ENCODE assay signal across 8 cellular contexts in genomic region chr22:22720724-22721261, GRCh38.
DNase-seq lines count a peak whose midpoint lies in the region; ATAC-seq and TF ChIP-seq lines count a peak whose summit lies in the region.

No MANE protein-coding gene starts in this region.

- H2AFZ ChIP-seq in PC-9, result no peak overlapping the region

- H4K20me1 ChIP-seq in PC-9 (ENCODE audit: insufficient read depth), result no peaks in the 10 kb centered on the region

- H3K27me3 ChIP-seq in PC-9 (ENCODE audit: insufficient read depth, low read depth), result no peaks in the 10 kb centered on the region

- peak overlapping the region; percentile 92 to 95 for H3K27ac Mint-ChIP-seq in effector memory CD8-positive, alpha-beta T cell

- no peaks in the 10 kb centered on the region for H3K27me3 Mint-ChIP-seq in effector memory CD8-positive, alpha-beta T cell

- no peaks in the 10 kb centered on the region for H3K4me1 ChIP-seq in PC-9 (replicated peaks; ENCODE audit: insufficient read depth)

- CTCF ChIA-PET in PC-9 (lab: Charles Lee), result no interaction called here

- no TSS peak for BruUV-seq in PC-9 (replicated peaks; lab: Mats Ljungman, UMichigan)

- no peaks in the 10 kb centered on the region for H3K79me2 ChIP-seq in PC-9 (ENCODE audit: low read depth)

- peak; percentile 9 for DNase-seq in A172 (ENCODE audit: low spot score)
- peak; percentile 52 for DNase-seq in GM19238 (ENCODE audit: insufficient read length, low spot score)
- DNase-seq in effector memory CD8-positive, alpha-beta T cell, result peak in 1 of 3 experiments; percentile 16
- no peak for DNase-seq in stimulated activated naive CD8-positive, alpha-beta T cell treated with anti-CD3 and anti-CD28 coated beads, Interleukin-15, Interleukin-2, amounts not matched to agents 100 U/mL and 50 U/mL, for 24 hours
- DNase-seq in NCI-H2029 (lab: John Stamatoyannopoulos, UW), result no peak
- DNase-seq in PC-9, result no peak
- DNase-seq in EL, result no peak

- peak overlapping the region; percentile 49 to 53 for H3K4me3 Mint-ChIP-seq in effector memory CD8-positive, alpha-beta T cell

- POLR2A ChIA-PET in PC-9 (lab: Charles Lee; ENCODE audit: unreplicated experiment), result no interaction called here

- no peaks in the 10 kb centered on the region for H3K9me3 Mint-ChIP-seq in effector memory CD8-positive, alpha-beta T cell

- peaks cover 37 to 51% of the 10 kb centered on the region in 2 donors for H3K4me1 Mint-ChIP-seq in effector memory CD8-positive, alpha-beta T cell (ENCODE audit: low read depth in 2 of 2)

- H3K9me3 ChIP-seq in PC-9 (ENCODE audit: insufficient read depth, low read depth), result no peaks in the 10 kb centered on the region

- peaks cover 4% of the 10 kb centered on the region for H3K36me3 Mint-ChIP-seq in effector memory CD8-positive, alpha-beta T cell (ENCODE audit: insufficient read depth)

- TF ChIP-seq CTCF in PC-9 (conservative IDR thresholded peaks at IDR 0.05), result no peak

- no peak overlapping the region for H3K4me2 ChIP-seq in PC-9

- no peaks in the 10 kb centered on the region for H3K36me3 ChIP-seq in PC-9 (ENCODE audit: low read depth)

- H3K4me3 ChIP-seq in PC-9, result no peak overlapping the region

- H3K27ac ChIP-seq in PC-9, result no peak overlapping the region

- H3F3A ChIP-seq in PC-9 (ENCODE audit: insufficient read depth, low read depth), result no peaks in the 10 kb centered on the region

- intact Hi-C loops in PC-9 (cut with micrococcal nuclease; ENCODE audit: unreplicated experiment), result no loop called here

- ATAC-seq in HG03432 (IDR thresholded peaks at IDR 0.05; ENCODE audit: unreplicated experiment), result peak; percentile 80
- peak; percentile 65 for ATAC-seq in effector memory CD8-positive, alpha-beta T cell (replicated peaks)
- peak; percentile 21 for ATAC-seq in stimulated activated naive CD8-positive, alpha-beta T cell treated with anti-CD3 and anti-CD28 coated beads, Interleukin-15, Interleukin-2, amounts not matched to agents 100 U/mL and 50 U/mL, for 24 hours

- no peaks in the 10 kb centered on the region for H3K9me2 ChIP-seq in PC-9 (ENCODE audit: insufficient read depth)

Comparison
In these comparisons a context has a peak if more than half of its experiments do, and no peak if none do; other contexts are left out.
1. DNase-seq: peak in A172 (single experiment) and GM19238 (single experiment); none in stimulated activated naive CD8-positive, alpha-beta T cell treated with anti-CD3 and anti-CD28 coated beads, Interleukin-15, Interleukin-2, amounts not matched to agents 100 U/mL and 50 U/mL, for 24 hours (single experiment), NCI-H2029 (single experiment), PC-9 (0 of 2) and EL (single experiment).
2. ATAC-seq: peak in every context shown above with its lines; median percentile 80 in HG03432; 65 in effector memory CD8-positive, alpha-beta T cell; 21 in stimulated activated naive CD8-positive, alpha-beta T cell treated with anti-CD3 and anti-CD28 coated beads, Interleukin-15, Interleukin-2, amounts not matched to agents 100 U/mL and 50 U/mL, for 24 hours.